Comparison of ENCODE assay signal across 1 cellular context in the genomic region with DNA sequence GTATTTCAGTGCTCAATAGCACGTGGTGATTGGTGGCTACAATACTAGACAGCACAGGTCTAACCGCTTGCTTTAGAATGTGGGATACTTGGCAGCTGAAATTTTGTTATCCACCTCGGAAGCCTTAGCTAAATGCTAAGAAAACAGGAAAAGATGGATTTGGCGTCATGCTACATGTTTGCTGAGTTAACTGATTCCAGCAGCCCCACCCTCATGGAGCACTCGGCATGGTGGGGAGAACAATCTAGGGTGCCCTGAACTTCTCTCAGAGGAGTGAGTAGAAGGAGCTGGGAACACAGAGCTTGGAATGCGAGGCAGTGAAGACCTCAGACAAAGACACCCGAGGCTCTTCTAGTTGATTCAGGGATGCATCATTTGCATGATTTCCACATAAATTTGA.
TF ChIP-seq lines count a peak whose summit lies in the region.

No MANE protein-coding gene starts in this region.

TF ChIP-seq in GM23338, 12 proteins besides CTCF, POLR2A, EP300 and RAD21 (continued from another document):
- TF ChIP-seq, protein P1, sequence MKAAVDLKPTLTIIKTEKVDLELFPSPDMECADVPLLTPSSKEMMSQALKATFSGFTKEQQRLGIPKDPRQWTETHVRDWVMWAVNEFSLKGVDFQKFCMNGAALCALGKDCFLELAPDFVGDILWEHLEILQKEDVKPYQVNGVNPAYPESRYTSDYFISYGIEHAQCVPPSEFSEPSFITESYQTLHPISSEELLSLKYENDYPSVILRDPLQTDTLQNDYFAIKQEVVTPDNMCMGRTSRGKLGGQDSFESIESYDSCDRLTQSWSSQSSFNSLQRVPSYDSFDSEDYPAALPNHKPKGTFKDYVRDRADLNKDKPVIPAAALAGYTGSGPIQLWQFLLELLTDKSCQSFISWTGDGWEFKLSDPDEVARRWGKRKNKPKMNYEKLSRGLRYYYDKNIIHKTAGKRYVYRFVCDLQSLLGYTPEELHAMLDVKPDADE (IDR thresholded peaks at IDR 0.05) = no peak
- TF ChIP-seq REST (IDR thresholded peaks at IDR 0.05; ENCODE audit: unreplicated experiment) = no peak
- TF ChIP-seq POLR2AphosphoS5 (IDR thresholded peaks at IDR 0.05; ENCODE audit: low read depth) = no peak
